In the genomic region with DNA sequence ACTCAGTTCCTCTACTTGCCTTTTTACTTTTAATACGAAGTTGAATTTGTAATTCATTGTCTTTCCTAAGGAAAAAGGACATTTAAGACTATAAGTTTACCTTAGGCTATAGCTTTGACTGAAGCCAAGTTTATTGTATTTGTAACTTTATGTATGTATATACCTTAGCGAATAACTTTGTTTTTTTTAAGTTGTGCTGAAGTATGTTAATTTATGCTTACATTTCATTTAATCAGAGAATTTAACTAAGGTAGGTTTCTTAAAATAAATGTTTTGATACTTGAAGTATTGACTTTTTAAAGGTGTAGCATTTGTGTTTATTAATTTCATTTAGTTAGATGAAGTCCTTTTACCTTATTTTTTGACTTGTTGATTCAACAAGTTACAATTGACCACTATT, we compare ENCODE assay signal across 20 cellular contexts. TPM values are rescaled to one million over a fixed set of nuclear protein-coding genes. Genes with fewer than 3 reads are reported as not detected.
DNase-seq lines count a peak whose midpoint lies in the region; ATAC-seq, FAIRE-seq and TF ChIP-seq lines count a peak whose summit lies in the region.
"Had no signal": no experiment of that assay in that cellular context is flagged by ENCODE, and none has a peak within 500 bp of the region (broad histone marks: within the 10 kb centered on the region; RNA-seq: fewer than 3 reads in every experiment).

No MANE protein-coding gene starts in this region.

- 20 to 25% (median 22%) methylated on average over 2 of the region's 2 CpGs for WGBS in small intestine, 3 donors
- WGBS in psoas muscle, 3 donors, result 19 to 22% (median 22%) methylated on average over 2 of the region's 2 CpGs

- H3K27ac ChIP-seq in small intestine (ENCODE audit: low read depth in 1 of 2, low read length in 1 of 2), result no peak overlapping the region
- H3K27ac ChIP-seq in psoas muscle, result no peak overlapping the region
- H3K27ac ChIP-seq: A549, C4-2B had no signal

- H3K36me3 ChIP-seq in small intestine (ENCODE audit: control insufficient read depth in 2 of 2, insufficient read depth in 2 of 2, low read length in 2 of 2) (no peaks in the 10 kb centered on the region), psoas muscle (ENCODE audit: insufficient read depth in 1 of 2, low read depth in 1 of 2) (no peaks in the 10 kb centered on the region)

- no peaks in the 10 kb centered on the region for H3K27me3 ChIP-seq in small intestine (ENCODE audit: control insufficient read depth in 2 of 2, insufficient read depth in 2 of 2, low read length in 2 of 2)
- H3K27me3 ChIP-seq in psoas muscle (ENCODE audit: insufficient read depth in 3 of 3, low read length in 2 of 3), result no peaks in the 10 kb centered on the region

- no peak overlapping the region for H3K4me3 ChIP-seq in small intestine (ENCODE audit: low read depth in 1 of 2, low read length in 2 of 2)
- H3K4me3 ChIP-seq in psoas muscle, result no peak overlapping the region
- H3K4me3 ChIP-seq: A549, GM23338 had no signal

- peak; percentile 71 for FAIRE-seq in G401.6 (lab: Jason Lieb, UNC)
- FAIRE-seq in colon (lab: Jason Lieb, UNC), result peak; percentile 88
- peak; percentile 67 for FAIRE-seq in small intestine (lab: Jason Lieb, UNC)
- FAIRE-seq: A549, H54 had no signal

- H3K9me3 ChIP-seq in small intestine (ENCODE audit: control insufficient read depth, low read depth) (peaks cover 8% of the 10 kb centered on the region), psoas muscle (no peaks in the 10 kb centered on the region)

- no peak for TF ChIP-seq CTCF in psoas muscle (IDR thresholded peaks at IDR 0.05)

- DNase-seq in NAMALWA (ENCODE audit: low spot score), result peak; percentile 24
- no peak for DNase-seq in small intestine
- DNase-seq in amniotic stem cell (lab: John Stamatoyannopoulos, UW), result no peak
- no peak for DNase-seq in activated CD4-positive, CD25-positive, alpha-beta regulatory T cell (lab: John Stamatoyannopoulos, UW)
- DNase-seq in psoas muscle, result no peak
- DNase-seq: AML-193; CD4-positive, alpha-beta memory T cell; DMS153; DMS79; GF-D8; HCEC 1CT; HFFc6 had no signal

- H3K4me1 ChIP-seq in small intestine (ENCODE audit: control insufficient read depth in 2 of 2, insufficient read depth in 1 of 2, low read depth in 1 of 2, low read length in 1 of 2) (no peaks in the 10 kb centered on the region), psoas muscle (no peaks in the 10 kb centered on the region)
- H3K4me1 ChIP-seq: A549 had no signal

- intact Hi-C loops in psoas muscle (cut with DNase I), result no loop called here

- ATAC-seq in HG03432 (IDR thresholded peaks at IDR 0.05; ENCODE audit: unreplicated experiment) (no peak), psoas muscle (no peak)
- ATAC-seq: GM23338 had no signal

RNA-seq across cellular contexts. Expression of a gene that starts 55.2 kb away (rescaled TPM):
- not detected for polyA plus RNA-seq in small intestine
- total RNA-seq in psoas muscle, result not detected
- polyA plus RNA-seq in psoas muscle, result not detected
- total RNA-seq: CD4-positive, alpha-beta memory T cell; GM23338; HFFc6 had no signal
- polyA plus RNA-seq: A549; BJ; CD4-positive, alpha-beta memory T cell; GM23338 had no signal
